9 cellular contexts compared by ENCODE assay signal in genomic region chr12:2264622-2265306, GRCh38.
DNase-seq lines count a peak whose midpoint lies in the region; TF ChIP-seq lines count a peak whose summit lies in the region.
"Had no signal": no experiment of that assay in that cellular context is flagged by ENCODE, and none has a peak within 500 bp of the region (broad histone marks: within the 10 kb centered on the region; RNA-seq: fewer than 3 reads in every experiment).

No MANE protein-coding gene starts in this region.

- no peak overlapping the region for H2BK120ac ChIP-seq in mesenchymal stem cell (ENCODE audit: low read depth, low read length)

- peaks cover 52% of the 10 kb centered on the region for H3K4me1 ChIP-seq in mesenchymal stem cell (ENCODE audit: control insufficient read depth, insufficient read depth, low read depth, low read length)
- H3K4me1 ChIP-seq in tibial artery: peaks cover 0 to 95% (median 55%) of the 10 kb centered on the region in 4 donors

- H4K91ac ChIP-seq in mesenchymal stem cell (ENCODE audit: low read length): peak overlapping the region; percentile 73

- H3K36me3 ChIP-seq in mesenchymal stem cell (ENCODE audit: control insufficient read depth in 1 of 2, insufficient read depth in 2 of 2, low read depth in 1 of 2, low read length in 2 of 2) (no peaks in the 10 kb centered on the region), tibial artery (no peaks in the 10 kb centered on the region)

- H3K9me3 ChIP-seq in mesenchymal stem cell (ENCODE audit: control insufficient read depth, low read length) (no peaks in the 10 kb centered on the region), tibial artery (no peaks in the 10 kb centered on the region)

- peak overlapping the region; percentile 57 for H2BK5ac ChIP-seq in mesenchymal stem cell (ENCODE audit: low read depth, low read length, poor library complexity, severe bottlenecking)

- H2BK12ac ChIP-seq in mesenchymal stem cell (ENCODE audit: low read length in 2 of 2): peak overlapping the region; percentile 76 to 83

- H3K9ac ChIP-seq in mesenchymal stem cell (ENCODE audit: low read length): peak overlapping the region; percentile 80

- no peak overlapping the region for H3K14ac ChIP-seq in mesenchymal stem cell (ENCODE audit: low read length in 2 of 2)

- H3K27ac ChIP-seq in mesenchymal stem cell (ENCODE audit: low read length, poor library complexity, severe bottlenecking) (peak overlapping the region; percentile 94), tibial artery (peak overlapping the region; percentile 60 to 73)

- DNase-seq in HS-27A (ENCODE audit: low read depth) (peak; percentile 99), dedifferentiated amniotic fluid mesenchymal stem cell (ENCODE audit: extremely low spot score) (peak; percentile 91), mesenchymal stem cell (peak; percentile 95), tibial artery (peak; percentile 66 to 75), NCI-H1694 treated with DMSO at 0.1 percent for 48 hours (lab: John Stamatoyannopoulos, UW) (no peak), UCSD-AML1 (lab: John Stamatoyannopoulos, UW; ENCODE audit: unreplicated experiment) (no peak)
- no peak for DNase-seq in activated CD4-positive, alpha-beta T cell treated with anti-CD3 and anti-CD28 coated beads, Interleukin-2, amount 50 U/mL, for 1 hour
- no peak for DNase-seq in activated CD4-positive, CD25-positive, alpha-beta regulatory T cell (lab: John Stamatoyannopoulos, UW)
- DNase-seq: activated CD4-positive, alpha-beta T cell treated with anti-CD3 and anti-CD28 coated beads, Interleukin-2, amount 10 ng/mL, durations not matched to agents 24 days and 14 days had no signal

- no peak overlapping the region for H3K23ac ChIP-seq in mesenchymal stem cell (ENCODE audit: low read length in 2 of 2)

- H3K4me2 ChIP-seq in mesenchymal stem cell (ENCODE audit: low read length, poor library complexity, severe bottlenecking): no peak overlapping the region

- peak overlapping the region in 1 of 2 experiments; percentile 29 for H3K4ac ChIP-seq in mesenchymal stem cell (ENCODE audit: low read depth in 1 of 2, low read length in 2 of 2)

- H2BK15ac ChIP-seq in mesenchymal stem cell (ENCODE audit: low read depth, poor library complexity, severe bottlenecking): no peak overlapping the region

- intact Hi-C loops in tibial artery (cut with DNase I; ENCODE audit: low total_unique reads): loop anchor here (10.0 kb wide), 1 partner anchor 80 kb away; no protein-coding TSS in a partner anchor

- H2AK5ac ChIP-seq in mesenchymal stem cell (ENCODE audit: low read length, severe bottlenecking): peak overlapping the region; percentile 35

- H2AFZ ChIP-seq in mesenchymal stem cell (ENCODE audit: low read depth, low read length): no peak overlapping the region

- H4K8ac ChIP-seq in mesenchymal stem cell (ENCODE audit: low read length): peak overlapping the region; percentile 33

- TF ChIP-seq CTCF in tibial artery (IDR thresholded peaks at IDR 0.05): no peak

- no peaks in the 10 kb centered on the region for H3K79me1 ChIP-seq in mesenchymal stem cell (replicated peaks; ENCODE audit: low read length, poor library complexity, severe bottlenecking)

- H3K27me3 ChIP-seq in mesenchymal stem cell (ENCODE audit: control insufficient read depth in 1 of 2, insufficient read depth in 1 of 2, low read length in 2 of 2) (no peaks in the 10 kb centered on the region), tibial artery (no peaks in the 10 kb centered on the region)

- 38% methylated on average over 8 of the region's 8 CpGs for WGBS in mesenchymal stem cell

- H3K4me3 ChIP-seq in mesenchymal stem cell (ENCODE audit: insufficient read depth in 1 of 2, low read depth in 1 of 2, low read length in 2 of 2) (peak overlapping the region in 1 of 2 experiments; percentile 55), tibial artery (no peak overlapping the region)

- H3K18ac ChIP-seq in mesenchymal stem cell (ENCODE audit: low read depth in 1 of 2, low read length in 2 of 2): peak overlapping the region; percentile 31 to 60

Comparison
In these comparisons a context has a peak if more than half of its experiments do, and no peak if none do; other contexts are left out.
1. DNase-seq: peak in HS-27A (single experiment), dedifferentiated amniotic fluid mesenchymal stem cell (single experiment), mesenchymal stem cell (single experiment) and tibial artery (2 of 2); none in activated CD4-positive, alpha-beta T cell treated with anti-CD3 and anti-CD28 coated beads, Interleukin-2, amount 50 U/mL, for 1 hour (single experiment), activated CD4-positive, CD25-positive, alpha-beta regulatory T cell (0 of 4), NCI-H1694 treated with DMSO at 0.1 percent for 48 hours (single experiment) and UCSD-AML1 (single experiment).